ENCODE assay signal across 20 cellular contexts in genomic region chr20:33249456-33249855, GRCh38. TPM values are rescaled to one million over a fixed set of nuclear protein-coding genes. Genes with fewer than 3 reads are reported as not detected.
DNase-seq lines count a peak whose midpoint lies in the region; ATAC-seq and TF ChIP-seq lines count a peak whose summit lies in the region.
"Had no signal": no experiment of that assay in that cellular context is flagged by ENCODE, and none has a peak within 500 bp of the region (broad histone marks: within the 10 kb centered on the region; RNA-seq: fewer than 3 reads in every experiment).

No MANE protein-coding gene starts in this region.

- H3K36me3 Mint-ChIP-seq in MCF 10A (ENCODE audit: insufficient read depth, unreplicated experiment), result no peaks in the 10 kb centered on the region

- CTCF ChIA-PET in MCF 10A (lab: Yijun Ruan, JAX), result no interaction called here

- intact Hi-C loops in MCF 10A (cut with micrococcal nuclease), result no loop called here

- no TSS peak for BruUV-seq in MCF 10A (replicated peaks; lab: Mats Ljungman, UMichigan)

- H3K4me3 Mint-ChIP-seq in MCF 10A (ENCODE audit: unreplicated experiment), result no peak overlapping the region
- H3K4me3 Mint-ChIP-seq: CD4-positive, alpha-beta T cell; T-helper 1 cell treated with Interleukin-12 subunit alpha and Interleukin-12 subunit beta and Interleukin-4 antibody, amounts not matched to agents 30 μg/mL and 1 μg/mL, for 36 hours had no signal

- H3K27ac Mint-ChIP-seq in MCF 10A (ENCODE audit: low read depth, unreplicated experiment), result no peak overlapping the region
- H3K27ac Mint-ChIP-seq: CD4-positive, alpha-beta T cell; T-helper 1 cell treated with Interleukin-12 subunit alpha and Interleukin-12 subunit beta and Interleukin-4 antibody, amounts not matched to agents 30 μg/mL and 1 μg/mL, for 36 hours had no signal

- H3K9me3 Mint-ChIP-seq in MCF 10A (ENCODE audit: unreplicated experiment), result peaks cover 5% of the 10 kb centered on the region
- H3K9me3 Mint-ChIP-seq: CD4-positive, alpha-beta T cell; T-helper 1 cell treated with Interleukin-12 subunit alpha and Interleukin-12 subunit beta and Interleukin-4 antibody, amounts not matched to agents 30 μg/mL and 1 μg/mL, for 36 hours had no signal

- POLR2A ChIA-PET in MCF 10A (lab: Yijun Ruan, JAX), result no interaction called here

- no peaks in the 10 kb centered on the region for H3K4me1 Mint-ChIP-seq in MCF 10A (ENCODE audit: insufficient read depth, unreplicated experiment)

- TF ChIP-seq CTCF in MCF 10A (IDR thresholded peaks at IDR 0.05; ENCODE audit: unreplicated experiment), result no peak

- peaks cover 30% of the 10 kb centered on the region for H3K27me3 Mint-ChIP-seq in MCF 10A (ENCODE audit: insufficient read depth, unreplicated experiment)

- DNase-seq in NCI-H1092 treated with DMSO at 0.1 percent for 48 hours (lab: John Stamatoyannopoulos, UW), result peak; percentile 18
- no peak for DNase-seq in NCI-H1092 (lab: John Stamatoyannopoulos, UW)
- DNase-seq in NCI-H69 (lab: John Stamatoyannopoulos, UW), result peak; percentile 73
- peak; percentile 87 for DNase-seq in cerebellar cortex (ENCODE audit: low spot score)
- no peak for DNase-seq in MCF 10A (ENCODE audit: unreplicated experiment)
- no peak for DNase-seq in NCI-H146 (lab: John Stamatoyannopoulos, UW)
- no peak for DNase-seq in T-helper 2 cell
- DNase-seq: ACHN; Caco-2; CD4-positive, alpha-beta T cell; DMS153; GM23248; KG1; NCI-H1930; NCI-H748 treated with DMSO at 0.1 percent for 48 hours; PC-3; Right ventricle myocardium superior had no signal

- no peak for ATAC-seq in HG02870 (IDR thresholded peaks at IDR 0.05; ENCODE audit: unreplicated experiment)
- ATAC-seq: PC-3 had no signal

RNA-seq across cellular contexts. Expression of gene BPIFA1, which starts 13.7 kb away (rescaled TPM):
- not detected in 2 replicates for total RNA-seq in MCF 10A (2022)
- total RNA-seq: Caco-2; CD4-positive, alpha-beta T cell; GM23248; PC-3; Right ventricle myocardium superior; RPMI7951 had no signal

RNA-seq across cellular contexts. Expression of gene BPIFA3, which starts 32.3 kb away (rescaled TPM):
- not detected in 2 replicates for total RNA-seq in MCF 10A (2022)
- total RNA-seq: Caco-2; CD4-positive, alpha-beta T cell; GM23248; PC-3; Right ventricle myocardium superior; RPMI7951 had no signal

RNA-seq across cellular contexts. Expression of gene BPIFB1, which starts 33.6 kb away (rescaled TPM):
- total RNA-seq in MCF 10A (2022), result not detected in 2 replicates
- total RNA-seq: Caco-2; CD4-positive, alpha-beta T cell; GM23248; PC-3; Right ventricle myocardium superior; RPMI7951 had no signal

Comparison
In these comparisons a context has a peak if more than half of its experiments do, and no peak if none do; other contexts are left out.
1. DNase-seq: peak in NCI-H1092 treated with DMSO at 0.1 percent for 48 hours (single experiment), NCI-H69 (single experiment) and cerebellar cortex (single experiment); none in NCI-H1092 (single experiment), MCF 10A (single experiment), NCI-H146 (single experiment) and T-helper 2 cell (0 of 5).